Comparison of ENCODE assay signal across 18 cellular contexts in the genomic region with DNA sequence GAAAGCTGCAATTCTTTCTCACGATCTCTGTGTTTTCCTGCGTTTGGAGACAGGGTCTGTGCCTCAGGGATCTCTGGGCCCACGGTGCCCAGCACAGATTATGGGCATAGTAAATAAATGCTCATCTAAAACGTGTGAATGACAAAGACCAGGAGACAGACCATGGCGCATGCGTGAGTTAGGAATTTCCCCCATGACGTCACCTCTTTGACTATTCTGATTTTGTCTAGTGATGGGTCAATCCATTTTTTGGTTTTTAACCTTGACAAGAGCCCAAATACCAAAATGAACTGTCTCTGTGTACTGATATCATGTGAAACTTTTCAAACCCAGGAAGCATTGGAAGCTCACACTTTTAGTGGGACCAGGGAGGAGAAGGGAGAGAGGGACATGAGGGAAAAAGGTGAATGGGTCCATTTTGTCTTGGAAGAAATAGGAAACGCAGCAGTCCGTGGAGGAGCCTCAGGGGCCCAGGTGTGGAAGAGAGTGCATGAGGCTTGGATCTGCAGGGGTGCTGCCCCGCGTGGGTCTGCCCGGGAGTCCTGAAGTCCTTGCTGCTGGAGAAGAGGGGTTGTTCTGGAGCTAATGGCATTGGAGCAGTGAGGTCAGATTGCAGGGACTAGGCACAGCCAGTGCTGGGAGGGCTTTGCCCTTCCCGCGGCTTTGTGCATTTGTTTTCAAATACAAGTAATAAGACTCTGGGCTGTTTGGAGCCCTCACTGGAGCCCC.
A peak's percentile ranks its signal among the peaks of the same experiment; 100 is the strongest.
DNase-seq lines count a peak whose midpoint lies in the region; ATAC-seq, FAIRE-seq and TF ChIP-seq lines count a peak whose summit lies in the region.
"Had no signal": no experiment of that assay in that cellular context is flagged by ENCODE, and none has a peak within 500 bp of the region (broad histone marks: within the 10 kb centered on the region; RNA-seq: fewer than 3 reads in every experiment).

No MANE protein-coding gene starts in this region.

- in situ Hi-C loops in GM13977 (cut with MboI; ENCODE audit: low pct_unique_long_range_greater_than_20kb, low sequenced_read_pairs, unreplicated experiment) (no loop called here), GM23248 (cut with MboI) (no loop called here)

- no peak for ATAC-seq in thoracic aorta (ENCODE audit: insufficient number of reproducible peaks, low FRiP score, low read depth)
- ATAC-seq: PC-3 had no signal

- no peak overlapping the region for H2AFZ ChIP-seq in astrocyte (ENCODE audit: low read depth, low read length)
- H2AFZ ChIP-seq in mesenchymal stem cell (ENCODE audit: low read depth, low read length) = no peak overlapping the region
- H2AFZ ChIP-seq in GM23248 = no peak overlapping the region

- no peak overlapping the region for H2BK15ac ChIP-seq in mesenchymal stem cell (ENCODE audit: low read depth, poor library complexity, severe bottlenecking)

- no peak overlapping the region for H2BK5ac ChIP-seq in mesenchymal stem cell (ENCODE audit: low read depth, low read length, poor library complexity, severe bottlenecking)

- H3K36me3 Mint-ChIP-seq in astrocyte (ENCODE audit: low read depth, unreplicated experiment) = no peaks in the 10 kb centered on the region
- H3K36me3 Mint-ChIP-seq: CD14-positive monocyte had no signal

- peak overlapping the region; percentile 5 for H4K91ac ChIP-seq in mesenchymal stem cell (ENCODE audit: low read length)

- TF ChIP-seq CTCF in GM13977 (IDR thresholded peaks at IDR 0.05; ENCODE audit: extremely low read depth, insufficient read depth, missing control alignments) (no peak), astrocyte (IDR thresholded peaks at IDR 0.05; ENCODE audit: insufficient read depth, low read depth, low read length) (no peak), thoracic aorta (IDR thresholded peaks at IDR 0.05) (no peak)

- no peaks in the 10 kb centered on the region for H4K20me1 ChIP-seq in astrocyte (ENCODE audit: insufficient read depth, low read length)
- no peaks in the 10 kb centered on the region for H4K20me1 ChIP-seq in GM23248 (ENCODE audit: insufficient read depth)

- FAIRE-seq in astrocyte (lab: Jason Lieb, UNC) = no peak
- FAIRE-seq: GM19239 had no signal

- H3K36me3 ChIP-seq in astrocyte (ENCODE audit: insufficient read depth, low read length) (no peaks in the 10 kb centered on the region), mesenchymal stem cell (ENCODE audit: control insufficient read depth in 1 of 2, insufficient read depth in 2 of 2, low read depth in 1 of 2, low read length in 2 of 2) (no peaks in the 10 kb centered on the region), thoracic aorta (no peaks in the 10 kb centered on the region), GM23248 (ENCODE audit: low read depth) (no peaks in the 10 kb centered on the region)
- H3K36me3 ChIP-seq: SJCRH30 had no signal

- H3K23ac ChIP-seq in mesenchymal stem cell (ENCODE audit: low read length in 2 of 2) = peak overlapping the region in 1 of 2 experiments; percentile 56

- H3K9me3 Mint-ChIP-seq in astrocyte (ENCODE audit: unreplicated experiment) = no peaks in the 10 kb centered on the region

- H2BK120ac ChIP-seq in mesenchymal stem cell (ENCODE audit: low read depth, low read length) = peak overlapping the region; percentile 9

- H3K27ac ChIP-seq in astrocyte (ENCODE audit: low read depth, low read length) = no peak overlapping the region
- H3K27ac ChIP-seq in mesenchymal stem cell (ENCODE audit: low read length, poor library complexity, severe bottlenecking) = no peak overlapping the region
- H3K27ac ChIP-seq in thoracic aorta = peak overlapping the region; percentile 91 to 97
- no peak overlapping the region for H3K27ac ChIP-seq in GM23248
- H3K27ac ChIP-seq: KMS-11, SJCRH30 had no signal

- H3K79me2 ChIP-seq in astrocyte (ENCODE audit: insufficient read depth, low read length) = no peaks in the 10 kb centered on the region
- H3K79me2 ChIP-seq in GM23248 (ENCODE audit: insufficient read depth) = no peaks in the 10 kb centered on the region

- H3K27me3 ChIP-seq in astrocyte (ENCODE audit: insufficient read depth, low read length) (peaks cover 2% of the 10 kb centered on the region), mesenchymal stem cell (ENCODE audit: control insufficient read depth in 1 of 2, insufficient read depth in 1 of 2, low read length in 2 of 2) (no peaks in the 10 kb centered on the region), thoracic aorta (replicated peaks; ENCODE audit: insufficient read depth) (no peaks in the 10 kb centered on the region), GM23248 (replicated peaks; ENCODE audit: insufficient read depth) (no peaks in the 10 kb centered on the region)

- no peak overlapping the region for H3K4me2 ChIP-seq in astrocyte (ENCODE audit: low read length)
- H3K4me2 ChIP-seq in mesenchymal stem cell (ENCODE audit: low read length, poor library complexity, severe bottlenecking) = no peak overlapping the region
- H3K4me2 ChIP-seq in GM23248 (ENCODE audit: unreplicated experiment) = no peak overlapping the region
- H3K4me2 ChIP-seq: KMS-11 had no signal

- H2BK12ac ChIP-seq in mesenchymal stem cell (ENCODE audit: low read length in 2 of 2) = peak overlapping the region in 1 of 2 experiments; percentile 16

- DNase-seq in GM13977 (ENCODE audit: low spot score) (peak; percentile 12), astrocyte (ENCODE audit: low read depth) (no peak), mesenchymal stem cell (no peak), thoracic aorta (ENCODE audit: low spot score) (no peak), GM23248 (no peak), NCI-H187 treated with DMSO at 0.1 percent for 48 hours (lab: John Stamatoyannopoulos, UW) (no peak), amygdala (lab: John Stamatoyannopoulos, UW) (no peak)
- DNase-seq: Caco-2, DMS153, NCI-H1436, NCI-H2081 treated with DMSO at 0.1 percent for 48 hours, NCI-H510A treated with DMSO at 0.1 percent for 48 hours, NCI-H82, PC-3, SJCRH30 had no signal

- whole genome bisulfite sequencing in mesenchymal stem cell = 77% methylated on average over 14 of the region's 14 CpGs
- WGBS in GM23248 (ENCODE audit: low coverage in 1 of 2, low lambda C conversion rate in 2 of 2, missing lambda C conversion rate in 2 of 2), 2 experiments = 93 to 95% methylated on average over 14 of the region's 14 CpGs

- peak overlapping the region in 1 of 2 experiments; percentile 18 for H3K4ac ChIP-seq in mesenchymal stem cell (ENCODE audit: low read depth in 1 of 2, low read length in 2 of 2)

- no peaks in the 10 kb centered on the region for H3K9me2 ChIP-seq in GM23248 (ENCODE audit: insufficient read depth)

- peak overlapping the region; percentile 23 to 37 for H3K18ac ChIP-seq in mesenchymal stem cell (ENCODE audit: low read depth in 1 of 2, low read length in 2 of 2)

- H3K79me1 ChIP-seq in mesenchymal stem cell (replicated peaks; ENCODE audit: low read length, poor library complexity, severe bottlenecking) = no peaks in the 10 kb centered on the region

- H3K14ac ChIP-seq in mesenchymal stem cell (ENCODE audit: low read length in 2 of 2) = no peak overlapping the region

- no peak overlapping the region for H4K8ac ChIP-seq in mesenchymal stem cell (ENCODE audit: low read length)

- H3K27ac Mint-ChIP-seq in astrocyte (ENCODE audit: unreplicated experiment) = peak overlapping the region; percentile 44

- peaks cover 19% of the 10 kb centered on the region for H3K27me3 Mint-ChIP-seq in astrocyte (ENCODE audit: low read depth, unreplicated experiment)

- H3F3A ChIP-seq in GM23248 (ENCODE audit: insufficient read depth) = peaks cover 28% of the 10 kb centered on the region

- no peak overlapping the region for H3K4me3 Mint-ChIP-seq in astrocyte (ENCODE audit: unreplicated experiment)
- H3K4me3 Mint-ChIP-seq: CD14-positive monocyte had no signal

- H3K4me1 ChIP-seq in astrocyte (ENCODE audit: insufficient read depth, low read length) (peaks cover 19% of the 10 kb centered on the region), mesenchymal stem cell (ENCODE audit: control insufficient read depth, insufficient read depth, low read depth, low read length) (peaks cover 21% of the 10 kb centered on the region), thoracic aorta (ENCODE audit: control insufficient read depth in 1 of 2, low read depth in 2 of 2) (peaks cover 31 to 53% of the 10 kb centered on the region in 2 donors), GM23248 (ENCODE audit: insufficient read depth) (peaks cover 39% of the 10 kb centered on the region)
- H3K4me1 ChIP-seq: Caco-2, SJCRH30 had no signal

- peaks cover 8% of the 10 kb centered on the region for H3K4me1 Mint-ChIP-seq in astrocyte (ENCODE audit: low read depth, unreplicated experiment)

- no peak overlapping the region for H3K4me3 ChIP-seq in astrocyte (ENCODE audit: insufficient read depth, low read depth, low read length)
- no peak overlapping the region for H3K4me3 ChIP-seq in mesenchymal stem cell (ENCODE audit: insufficient read depth in 1 of 2, low read depth in 1 of 2, low read length in 2 of 2)
- H3K4me3 ChIP-seq in thoracic aorta = no peak overlapping the region
- no peak overlapping the region for H3K4me3 ChIP-seq in GM23248
- H3K4me3 ChIP-seq: SJCRH30 had no signal

- H3K9me3 ChIP-seq in astrocyte (ENCODE audit: insufficient read depth, low read depth, low read length) (no peaks in the 10 kb centered on the region), mesenchymal stem cell (ENCODE audit: control insufficient read depth, low read length) (peaks cover 8% of the 10 kb centered on the region), thoracic aorta (no peaks in the 10 kb centered on the region), GM23248 (ENCODE audit: low read depth) (no peaks in the 10 kb centered on the region)
- H3K9me3 ChIP-seq: Caco-2 had no signal

- H3K9ac ChIP-seq in astrocyte (ENCODE audit: low read length) (no peak overlapping the region), mesenchymal stem cell (ENCODE audit: low read length) (no peak overlapping the region), GM23248 (no peak overlapping the region)
- H3K9ac ChIP-seq: KMS-11 had no signal

- no peak overlapping the region for H2AK5ac ChIP-seq in mesenchymal stem cell (ENCODE audit: low read length, severe bottlenecking)

Comparison
In these comparisons a context has a peak if more than half of its experiments do, and no peak if none do; other contexts are left out.
1. H3K27ac ChIP-seq: peak in thoracic aorta (2 of 2); none in astrocyte (single experiment), mesenchymal stem cell (single experiment) and GM23248 (single experiment).